In the genomic region with DNA sequence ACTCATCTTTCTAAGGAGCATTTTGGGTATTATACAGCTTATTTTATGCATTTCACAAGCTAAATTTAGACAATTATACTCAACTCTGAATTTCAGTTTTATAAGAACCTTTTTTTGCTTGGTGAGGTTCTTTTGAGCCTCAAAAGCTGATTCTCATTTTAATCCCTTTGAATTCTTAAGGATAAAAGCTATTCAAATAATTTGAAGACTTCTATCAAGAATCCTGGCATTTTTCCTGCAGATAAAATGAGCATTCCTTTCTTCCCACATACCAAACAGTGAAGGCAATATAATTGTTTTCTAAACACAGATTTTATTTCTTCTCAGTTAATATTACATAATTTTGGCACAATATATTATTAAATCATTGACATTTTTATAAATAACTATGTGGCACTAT, we compare ENCODE assay signal across 23 cellular contexts.
"Had no signal": no experiment of that assay in that cellular context is flagged by ENCODE, and none has a peak within 500 bp of the region (broad histone marks: within the 10 kb centered on the region; RNA-seq: fewer than 3 reads in every experiment).

No MANE protein-coding gene starts in this region.

- H3K4me3 ChIP-seq: esophagus muscularis mucosa, gastroesophageal sphincter, psoas muscle, suprapubic skin, thyroid gland, uterus had no signal

- FAIRE-seq: small intestine had no signal

- H3K9me3 ChIP-seq: esophagus muscularis mucosa, gastroesophageal sphincter, psoas muscle, suprapubic skin, thyroid gland, uterus had no signal

- H3K4me1 ChIP-seq: psoas muscle, suprapubic skin, uterus had no signal

- DNase-seq: effector memory CD4-positive, alpha-beta T cell; foreskin fibroblast; glutamatergic neuron; islet precursor cell; mammary epithelial cell; occipital lobe; psoas muscle; retina; small intestine; stimulated activated CD4-positive, alpha-beta T cell treated with anti-CD3 and anti-CD28 coated beads, Interleukin-4, amount 100 ng/mL, for 1 hour; stimulated activated CD8-positive, alpha-beta memory T cell treated with anti-CD3 and anti-CD28 coated beads, Interleukin-4, amount 100 ng/mL, for 48 hours; stimulated activated naive CD8-positive, alpha-beta T cell treated with anti-CD3 and anti-CD28 coated beads, Interleukin-15, Interleukin-2, amounts not matched to agents 100 U/mL and 50 U/mL, for 24 hours; thyroid gland; uterus had no signal

- H3K36me3 ChIP-seq: esophagus muscularis mucosa, gastroesophageal sphincter, suprapubic skin, thyroid gland, uterus had no signal

- H3K27ac ChIP-seq: epithelial cell of prostate, gastroesophageal sphincter, psoas muscle, suprapubic skin, thyroid gland, uterus had no signal

- H3K9me3 Mint-ChIP-seq: nephron; stimulated activated effector memory CD8-positive, alpha-beta T cell treated with anti-CD3 and anti-CD28 coated beads, Interleukin-12 subunit alpha, Interleukin-12 subunit beta, amount 100 ng/mL, for 72 hours had no signal

- H3K4me3 Mint-ChIP-seq: nephron; stimulated activated effector memory CD8-positive, alpha-beta T cell treated with anti-CD3 and anti-CD28 coated beads, Interleukin-12 subunit alpha, Interleukin-12 subunit beta, amount 100 ng/mL, for 72 hours; type B pancreatic cell had no signal

- H3K4me1 Mint-ChIP-seq: nephron; stimulated activated effector memory CD8-positive, alpha-beta T cell treated with anti-CD3 and anti-CD28 coated beads, Interleukin-12 subunit alpha, Interleukin-12 subunit beta, amount 100 ng/mL, for 72 hours had no signal

- H3K27ac Mint-ChIP-seq: nephron; stimulated activated effector memory CD8-positive, alpha-beta T cell treated with anti-CD3 and anti-CD28 coated beads, Interleukin-12 subunit alpha, Interleukin-12 subunit beta, amount 100 ng/mL, for 72 hours; type B pancreatic cell had no signal

- H3K36me3 Mint-ChIP-seq: stimulated activated effector memory CD8-positive, alpha-beta T cell treated with anti-CD3 and anti-CD28 coated beads, Interleukin-12 subunit alpha, Interleukin-12 subunit beta, amount 100 ng/mL, for 72 hours; type B pancreatic cell had no signal

- ATAC-seq: gastroesophageal sphincter; left lobe of liver; psoas muscle; sciatic nerve; stimulated activated effector memory CD8-positive, alpha-beta T cell treated with anti-CD3 and anti-CD28 coated beads, Interleukin-12 subunit alpha, Interleukin-12 subunit beta, amount 100 ng/mL, for 72 hours; stimulated activated naive CD8-positive, alpha-beta T cell treated with anti-CD3 and anti-CD28 coated beads, Interleukin-15, Interleukin-2, amounts not matched to agents 100 U/mL and 50 U/mL, for 24 hours had no signal

- H3K27me3 ChIP-seq: esophagus muscularis mucosa, gastroesophageal sphincter, suprapubic skin, thyroid gland, uterus had no signal

- H3K27me3 Mint-ChIP-seq: type B pancreatic cell had no signal
